Comparison of ENCODE assay signal across 8 cellular contexts in the genomic region with DNA sequence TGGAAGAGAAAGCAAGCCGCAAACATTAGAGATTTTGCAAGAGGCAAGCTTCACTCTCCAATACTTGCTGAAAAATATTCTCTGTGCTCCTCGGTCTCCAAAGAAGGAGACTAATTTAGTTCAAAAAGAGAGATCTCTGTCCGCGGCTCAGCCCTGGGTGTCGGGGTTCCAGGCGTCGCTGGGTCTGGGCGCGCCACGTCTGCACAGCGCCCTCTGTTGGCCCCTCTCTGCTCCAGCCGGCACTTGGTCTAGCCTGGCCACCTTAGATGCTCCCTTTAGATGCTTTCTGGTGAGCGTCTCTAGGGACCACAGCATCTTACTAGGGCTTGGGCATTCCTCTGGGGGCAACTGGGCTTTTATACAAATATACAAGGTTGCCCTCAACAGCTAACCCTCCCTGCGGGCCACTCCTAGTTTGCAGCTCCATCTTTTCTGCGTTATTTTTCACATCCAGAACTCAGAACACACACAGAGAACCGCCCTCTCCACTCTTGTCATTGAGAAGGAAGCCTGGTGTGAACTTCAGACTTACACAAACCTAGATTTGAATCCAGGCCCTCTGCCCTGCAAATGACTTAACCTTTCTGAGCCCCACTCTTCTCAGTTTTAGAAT.
DNase-seq lines count a peak whose midpoint lies in the region; ATAC-seq and TF ChIP-seq lines count a peak whose summit lies in the region.

No MANE protein-coding gene starts in this region.

- peak overlapping the region; percentile 55 for H3K4me3 Mint-ChIP-seq in stimulated activated naive CD8-positive, alpha-beta T cell treated with anti-CD3 and anti-CD28 coated beads, Interleukin-15, Interleukin-2, amounts not matched to agents 100 ng/mL and 50 ng/mL, for 24 hours

- peaks cover 15% of the 10 kb centered on the region for H3K4me1 Mint-ChIP-seq in stimulated activated naive CD8-positive, alpha-beta T cell treated with anti-CD3 and anti-CD28 coated beads, Interleukin-15, Interleukin-2, amounts not matched to agents 100 ng/mL and 50 ng/mL, for 24 hours (ENCODE audit: low read depth)

- ATAC-seq in HG03354 (IDR thresholded peaks at IDR 0.05; ENCODE audit: poor library complexity, severe bottlenecking, unreplicated experiment) (peak; percentile 73), mucosa of descending colon (peak; percentile 86), GM18519 (IDR thresholded peaks at IDR 0.05; ENCODE audit: low FRiP score, unreplicated experiment) (no peak)

- TF ChIP-seq CTCF in GM13977 (IDR thresholded peaks at IDR 0.05; ENCODE audit: extremely low read depth, insufficient read depth, missing control alignments) (peak; percentile 91), choroid plexus epithelial cell (conservative IDR thresholded peaks at IDR 0.05; ENCODE audit: low read depth, low read length) (peak; percentile 81), mucosa of descending colon (IDR thresholded peaks at IDR 0.05) (peak; percentile 55)

- no peaks in the 10 kb centered on the region for H3K36me3 ChIP-seq in mucosa of descending colon (ENCODE audit: low read depth)

- no peaks in the 10 kb centered on the region for H3K4me1 ChIP-seq in mucosa of descending colon (ENCODE audit: low read depth)

- no peaks in the 10 kb centered on the region for H3K36me3 Mint-ChIP-seq in stimulated activated naive CD8-positive, alpha-beta T cell treated with anti-CD3 and anti-CD28 coated beads, Interleukin-15, Interleukin-2, amounts not matched to agents 100 ng/mL and 50 ng/mL, for 24 hours (ENCODE audit: low read depth)

- DNase-seq in GM13977 (ENCODE audit: low spot score) (peak; percentile 31), choroid plexus epithelial cell (ENCODE audit: low read depth) (peak; percentile 60), mucosa of descending colon (peak; percentile 55 to 70 (median 68)), HCEC 1CT (no peak)
- peak; percentile 27 for DNase-seq in activated CD4-positive, CD25-positive, alpha-beta regulatory T cell treated with anti-CD3 and anti-CD28 coated beads, Interleukin-2, amount 50 U/mL, for 16 hours (ENCODE audit: low read depth, low spot score)

- no peaks in the 10 kb centered on the region for H3K9me3 ChIP-seq in mucosa of descending colon

- intact Hi-C loops in mucosa of descending colon (cut with DNase I, micrococcal nuclease): loop anchor here in 1 of 2 donors (10.0 kb wide), 1 partner anchor 137 kb away; no protein-coding TSS in a partner anchor

- H3K9me3 Mint-ChIP-seq in stimulated activated naive CD8-positive, alpha-beta T cell treated with anti-CD3 and anti-CD28 coated beads, Interleukin-15, Interleukin-2, amounts not matched to agents 100 ng/mL and 50 ng/mL, for 24 hours: no peaks in the 10 kb centered on the region

- no peak overlapping the region for H3K27ac Mint-ChIP-seq in stimulated activated naive CD8-positive, alpha-beta T cell treated with anti-CD3 and anti-CD28 coated beads, Interleukin-15, Interleukin-2, amounts not matched to agents 100 ng/mL and 50 ng/mL, for 24 hours

- H3K4me3 ChIP-seq in choroid plexus epithelial cell (ENCODE audit: low read depth, low read length) (no peak overlapping the region), mucosa of descending colon (no peak overlapping the region)

- peaks cover 7% of the 10 kb centered on the region for H3K27me3 Mint-ChIP-seq in stimulated activated naive CD8-positive, alpha-beta T cell treated with anti-CD3 and anti-CD28 coated beads, Interleukin-15, Interleukin-2, amounts not matched to agents 100 ng/mL and 50 ng/mL, for 24 hours

- in situ Hi-C loops in GM13977 (cut with MboI; ENCODE audit: low pct_unique_long_range_greater_than_20kb, low sequenced_read_pairs, unreplicated experiment): no loop called here
